Comparison of ENCODE assay signal across 17 cellular contexts in genomic region chr5:143271431-143271830, GRCh38.
"Had no signal": no experiment of that assay in that cellular context is flagged by ENCODE, and none has a peak within 500 bp of the region (broad histone marks: within the 10 kb centered on the region; RNA-seq: fewer than 3 reads in every experiment).

No MANE protein-coding gene starts in this region.

- H3K27me3 ChIP-seq: neutrophil, upper lobe of left lung had no signal

- H3K9me3 ChIP-seq: neutrophil had no signal

- H3K4me3 ChIP-seq: upper lobe of left lung had no signal

- H3K36me3 ChIP-seq: neutrophil, upper lobe of left lung, WERI-Rb-1 had no signal

- H2AFZ ChIP-seq: parathyroid adenoma had no signal

- H3K79me2 ChIP-seq: parathyroid adenoma had no signal

- H3K27ac ChIP-seq: epithelial cell of prostate, neutrophil, parathyroid adenoma, upper lobe of left lung, WERI-Rb-1 had no signal

- DNase-seq: activated CD4-positive, alpha-beta memory T cell treated with anti-CD3 and anti-CD28 coated beads for 36 hours; activated CD4-positive, alpha-beta T cell treated with anti-CD3 and anti-CD28 coated beads for 36 hours; activated CD8-positive, alpha-beta memory T cell treated with anti-CD3 and anti-CD28 coated beads, Interleukin-2, amount 10 ng/mL, durations not matched to agents 7 days and 5 days; activated naive CD4-positive, alpha-beta T cell treated with anti-CD3 and anti-CD28 coated beads, Interleukin-2, amount 10 ng/mL, durations not matched to agents 7 days and 5 days; activated T-cell treated with anti-CD3 and anti-CD28 coated beads, Interleukin-2, amount 50 U/mL, for 1 hour; foreskin melanocyte; kidney glomerular epithelial cell; left ventricle myocardium superior; mesenchymal stem cell; naive thymus-derived CD8-positive, alpha-beta T cell; stimulated activated CD4-positive, alpha-beta T cell treated with anti-CD3 and anti-CD28 coated beads, Interleukin-1b, Interleukin-23, amount 100 ng/mL, for 48 hours; stimulated activated naive CD8-positive, alpha-beta T cell treated with anti-CD3 and anti-CD28 coated beads, Interleukin-15, amount 100 ng/mL, for 72 hours; upper lobe of left lung; WERI-Rb-1 had no signal

- H3K9ac ChIP-seq: parathyroid adenoma had no signal

- ATAC-seq: activated CD4-positive, alpha-beta T cell treated with anti-CD3 and anti-CD28 coated beads for 36 hours; activated CD8-positive, alpha-beta memory T cell treated with anti-CD3 and anti-CD28 coated beads, Interleukin-2, amount 10 ng/mL, durations not matched to agents 7 days and 5 days; left ventricle myocardium superior; naive thymus-derived CD8-positive, alpha-beta T cell; stimulated activated naive CD8-positive, alpha-beta T cell treated with anti-CD3 and anti-CD28 coated beads, Interleukin-15, amount 100 ng/mL, for 72 hours had no signal

- H3K4me1 ChIP-seq: parathyroid adenoma, upper lobe of left lung had no signal
